In genomic region chr3:154616298-154616697, GRCh38 we compare ENCODE assay signal across 13 cellular contexts.
DNase-seq lines count a peak whose midpoint lies in the region; ATAC-seq lines count a peak whose summit lies in the region.
"Had no signal": no experiment of that assay in that cellular context is flagged by ENCODE, and none has a peak within 500 bp of the region (broad histone marks: within the 10 kb centered on the region; RNA-seq: fewer than 3 reads in every experiment).

No MANE protein-coding gene starts in this region.

- in situ Hi-C loops in SK-MEL-5 (cut with HindIII; ENCODE audit: low pct_unique_long_range_greater_than_20kb, low sequenced_read_pairs) = no loop called here

- H3K36me3 ChIP-seq in H7 (replicated peaks; ENCODE audit: control insufficient read depth, insufficient read depth, low read length) = no peaks in the 10 kb centered on the region

- intact Hi-C loops in left colon (cut with DNase I, micrococcal nuclease) = no loop called here

- DNase-seq in H7 (peak; percentile 22), SK-MEL-5 (ENCODE audit: low read depth, low spot score) (peak; percentile 37), iPS-NIHi11 (ENCODE audit: low spot score) (peak; percentile 38), left colon (no peak)
- no peak for DNase-seq in activated CD4-positive, alpha-beta T cell treated with anti-CD3 and anti-CD28 coated beads for 1 hour
- DNase-seq: GM23248, Kasumi-1, NCI-H187 treated with DMSO at 0.1 percent for 48 hours, NCI-H2171 treated with DMSO at 0.1 percent for 48 hours, NCI-H774, SHP77 treated with DMSO at 0.1 percent for 48 hours had no signal

- no peak overlapping the region for H3K4me3 ChIP-seq in H7 (ENCODE audit: insufficient read depth, low read depth, low read length)
- H3K4me3 ChIP-seq: GM23248 had no signal

- H3K27me3 ChIP-seq in H7 (ENCODE audit: control insufficient read depth, insufficient read depth, low read length) = no peaks in the 10 kb centered on the region

- no peak for ATAC-seq in left colon
- ATAC-seq in HG03045 (IDR thresholded peaks at IDR 0.05; ENCODE audit: unreplicated experiment) = no peak
- no peak for ATAC-seq in HG02970 (IDR thresholded peaks at IDR 0.05; ENCODE audit: low FRiP score, unreplicated experiment)

Comparison
In these comparisons a context has a peak if more than half of its experiments do, and no peak if none do; other contexts are left out.
1. DNase-seq: peak in H7 (single experiment), SK-MEL-5 (single experiment) and iPS-NIHi11 (single experiment); none in activated CD4-positive, alpha-beta T cell treated with anti-CD3 and anti-CD28 coated beads for 1 hour (single experiment) and left colon (0 of 2).